22 cellular contexts compared by ENCODE assay signal in the genomic region with DNA sequence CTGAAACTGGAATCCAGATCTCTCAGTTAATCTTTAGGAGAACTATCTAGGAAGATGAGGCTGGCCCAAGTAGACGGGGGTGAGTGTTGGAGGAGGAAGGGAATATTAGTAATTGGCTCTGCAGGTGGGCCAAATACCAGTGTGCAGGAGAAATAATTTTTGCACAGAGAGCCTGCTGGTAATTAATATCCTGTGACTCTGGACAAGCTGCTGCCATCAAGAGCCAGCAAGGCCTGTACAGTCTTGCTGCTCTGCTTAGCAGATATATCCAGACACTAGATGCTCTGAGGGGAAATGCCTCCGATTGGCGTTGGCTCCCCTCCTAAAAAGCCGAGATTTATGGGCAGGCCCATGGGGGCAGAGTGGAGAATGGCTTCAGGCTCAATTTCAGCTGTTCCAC.
"Had no signal": no experiment of that assay in that cellular context is flagged by ENCODE, and none has a peak within 500 bp of the region (broad histone marks: within the 10 kb centered on the region; RNA-seq: fewer than 3 reads in every experiment).

No MANE protein-coding gene starts in this region.

- ATAC-seq: foreskin keratinocyte; gastroesophageal sphincter; heart left ventricle; left cardiac atrium; left lung; mucosa of descending colon; natural killer cell treated with Interleukin-12 subunit alpha and Interleukin-12 subunit beta and Interleukin-15 and Interleukin-18, amount 100 ng/mL, for 72 hours; right lobe of liver; stimulated activated naive B cell treated with anti-CD40 and anti-IgM and Interleukin-4, amounts not matched to agents 10 μg/mL and 1 μg/mL and 100 μg/mL, for 72 hours; upper lobe of right lung had no signal

- DNase-seq: dermis blood vessel endothelial cell; effector memory CD4-positive, alpha-beta T cell; foreskin keratinocyte; heart left ventricle; left cardiac atrium; left lung; mesenchymal stem cell; mucosa of descending colon; naive B cell; right lobe of liver; small intestine; stimulated activated CD4-positive, alpha-beta T cell treated with anti-CD3 and anti-CD28 coated beads, Interleukin-15, amount 100 ng/mL, for 24 hours; stimulated activated CD4-positive, alpha-beta T cell treated with anti-CD3 and anti-CD28 coated beads, Interleukin-2, amount 100 ng/mL, for 48 hours; stimulated activated naive B cell treated with anti-CD40 and anti-IgM and Interleukin-4, amounts not matched to agents 10 μg/mL and 1 μg/mL and 100 μg/mL, for 72 hours; upper lobe of right lung; uterus had no signal

- H3K27ac Mint-ChIP-seq: mesothelial cell of epicardium; naive B cell; natural killer cell treated with Interleukin-12 subunit alpha and Interleukin-12 subunit beta and Interleukin-15 and Interleukin-18, amount 100 ng/mL, for 72 hours; progenitor cell of endocrine pancreas; stimulated activated naive B cell treated with anti-CD40 and anti-IgM and Interleukin-4, amounts not matched to agents 10 μg/mL and 1 μg/mL and 100 μg/mL, for 72 hours; stimulated activated naive CD8-positive, alpha-beta T cell treated with anti-CD3 and anti-CD28 coated beads, Interleukin-15, Interleukin-2, amounts not matched to agents 100 ng/mL and 50 ng/mL, for 24 hours had no signal

- H3K4me1 Mint-ChIP-seq: naive B cell; neural crest cell; stimulated activated naive B cell treated with anti-CD40 and anti-IgM and Interleukin-4, amounts not matched to agents 10 μg/mL and 1 μg/mL and 100 μg/mL, for 72 hours had no signal

- H3K36me3 Mint-ChIP-seq: mesothelial cell of epicardium; naive B cell; natural killer cell treated with Interleukin-12 subunit alpha and Interleukin-12 subunit beta and Interleukin-15 and Interleukin-18, amount 100 ng/mL, for 72 hours; stimulated activated naive B cell treated with anti-CD40 and anti-IgM and Interleukin-4, amounts not matched to agents 10 μg/mL and 1 μg/mL and 100 μg/mL, for 72 hours had no signal

- H3K4me3 Mint-ChIP-seq: mesothelial cell of epicardium; naive B cell; natural killer cell treated with Interleukin-12 subunit alpha and Interleukin-12 subunit beta and Interleukin-15 and Interleukin-18, amount 100 ng/mL, for 72 hours; neural crest cell; stimulated activated naive B cell treated with anti-CD40 and anti-IgM and Interleukin-4, amounts not matched to agents 10 μg/mL and 1 μg/mL and 100 μg/mL, for 72 hours; stimulated activated naive CD8-positive, alpha-beta T cell treated with anti-CD3 and anti-CD28 coated beads, Interleukin-15, Interleukin-2, amounts not matched to agents 100 ng/mL and 50 ng/mL, for 24 hours had no signal

- H3K9me3 Mint-ChIP-seq: mesothelial cell of epicardium; neural crest cell; stimulated activated naive B cell treated with anti-CD40 and anti-IgM and Interleukin-4, amounts not matched to agents 10 μg/mL and 1 μg/mL and 100 μg/mL, for 72 hours; stimulated activated naive CD8-positive, alpha-beta T cell treated with anti-CD3 and anti-CD28 coated beads, Interleukin-15, Interleukin-2, amounts not matched to agents 100 ng/mL and 50 ng/mL, for 24 hours had no signal

- H3K27me3 Mint-ChIP-seq: stimulated activated naive CD8-positive, alpha-beta T cell treated with anti-CD3 and anti-CD28 coated beads, Interleukin-15, Interleukin-2, amounts not matched to agents 100 ng/mL and 50 ng/mL, for 24 hours had no signal
